9 cellular contexts compared by ENCODE assay signal in the genomic region with DNA sequence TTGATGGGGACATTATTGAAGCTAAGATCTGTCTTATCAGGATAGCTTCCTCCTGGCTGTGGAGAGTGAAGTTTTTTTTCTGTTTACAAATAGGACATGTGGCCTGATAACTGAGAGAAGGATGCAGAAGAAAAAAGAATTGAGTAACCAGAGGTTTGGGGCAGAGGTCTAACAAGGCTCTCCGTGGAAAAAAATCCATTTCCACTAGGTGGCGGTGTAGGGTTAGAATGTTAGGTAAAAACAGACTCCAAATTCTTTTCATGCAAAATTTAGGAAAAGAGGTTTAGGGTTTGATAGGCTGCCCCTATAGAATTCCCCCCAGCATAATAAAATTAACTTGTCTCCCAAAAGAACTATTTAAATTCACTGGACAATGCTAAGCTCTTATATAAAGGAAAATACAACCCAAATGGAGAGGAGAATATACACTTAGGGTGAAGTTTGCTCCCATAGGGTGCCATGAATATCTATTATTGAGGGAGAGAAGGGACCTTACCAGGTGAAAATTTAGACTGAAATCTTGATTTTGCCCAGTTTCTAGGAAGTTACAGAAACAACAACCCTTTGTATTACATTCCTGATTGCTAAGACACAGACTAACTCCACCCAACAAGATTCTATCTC.
DNase-seq lines count a peak whose midpoint lies in the region; ATAC-seq and TF ChIP-seq lines count a peak whose summit lies in the region.
"Had no signal": no experiment of that assay in that cellular context is flagged by ENCODE, and none has a peak within 500 bp of the region (broad histone marks: within the 10 kb centered on the region; RNA-seq: fewer than 3 reads in every experiment).

No MANE protein-coding gene starts in this region.

- no peaks in the 10 kb centered on the region for H3K27me3 ChIP-seq in left lung
- H3K27me3 ChIP-seq: BLaER1 treated with 17β-estradiol and CSF1 and Interleukin-3, amounts not matched to agents 10 nM and 100 nM had no signal

- no peak overlapping the region for H3K27ac ChIP-seq in left lung
- H3K27ac ChIP-seq: BLaER1 treated with 17β-estradiol and CSF1 and Interleukin-3, amounts not matched to agents 10 nM and 100 nM had no signal

- peak; percentile 61 for ATAC-seq in GM21526 (IDR thresholded peaks at IDR 0.05; ENCODE audit: low FRiP score, unreplicated experiment)
- peak; percentile 57 for ATAC-seq in left lung
- no peak for ATAC-seq in esophagus mucosa

- no peak overlapping the region for H3K4me3 ChIP-seq in left lung
- H3K4me3 ChIP-seq: BLaER1 treated with 17β-estradiol and CSF1 and Interleukin-3, amounts not matched to agents 10 nM and 100 nM had no signal

- intact Hi-C loops in left lung (cut with DNase I), result no loop called here

- H3K4me1 ChIP-seq in left lung, result no peaks in the 10 kb centered on the region
- H3K4me1 ChIP-seq: BLaER1 treated with 17β-estradiol and CSF1 and Interleukin-3, amounts not matched to agents 10 nM and 100 nM had no signal

- no peaks in the 10 kb centered on the region for H3K36me3 ChIP-seq in left lung
- H3K36me3 ChIP-seq: BLaER1 treated with 17β-estradiol and CSF1 and Interleukin-3, amounts not matched to agents 10 nM and 100 nM had no signal

- H3K9me3 ChIP-seq in left lung, result no peaks in the 10 kb centered on the region
- H3K9me3 ChIP-seq: BLaER1 treated with 17β-estradiol and CSF1 and Interleukin-3, amounts not matched to agents 10 nM and 100 nM had no signal

- DNase-seq in NCI-H146 (lab: John Stamatoyannopoulos, UW), result peak; percentile 32
- no peak for DNase-seq in NCI-H146 treated with DMSO at 0.1 percent for 48 hours (lab: John Stamatoyannopoulos, UW; ENCODE audit: unreplicated experiment)
- DNase-seq in NCI-H2029 treated with DMSO at 0.1 percent for 48 hours (lab: John Stamatoyannopoulos, UW), result peak; percentile 5
- DNase-seq in astrocyte of the hippocampus (ENCODE audit: low read depth, low spot score), result peak; percentile 37
- DNase-seq in left lung, result no peak
- DNase-seq in DMS79 (lab: John Stamatoyannopoulos, UW), result no peak

- TF ChIP-seq CTCF in left lung (IDR thresholded peaks at IDR 0.05), result peak; percentile 41 to 45

Comparison
In these comparisons a context has a peak if more than half of its experiments do, and no peak if none do; other contexts are left out.
1. DNase-seq: peak in NCI-H146 (single experiment), NCI-H2029 treated with DMSO at 0.1 percent for 48 hours (single experiment) and astrocyte of the hippocampus (single experiment); none in NCI-H146 treated with DMSO at 0.1 percent for 48 hours (single experiment), left lung (0 of 2) and DMS79 (single experiment).